In the genomic region with DNA sequence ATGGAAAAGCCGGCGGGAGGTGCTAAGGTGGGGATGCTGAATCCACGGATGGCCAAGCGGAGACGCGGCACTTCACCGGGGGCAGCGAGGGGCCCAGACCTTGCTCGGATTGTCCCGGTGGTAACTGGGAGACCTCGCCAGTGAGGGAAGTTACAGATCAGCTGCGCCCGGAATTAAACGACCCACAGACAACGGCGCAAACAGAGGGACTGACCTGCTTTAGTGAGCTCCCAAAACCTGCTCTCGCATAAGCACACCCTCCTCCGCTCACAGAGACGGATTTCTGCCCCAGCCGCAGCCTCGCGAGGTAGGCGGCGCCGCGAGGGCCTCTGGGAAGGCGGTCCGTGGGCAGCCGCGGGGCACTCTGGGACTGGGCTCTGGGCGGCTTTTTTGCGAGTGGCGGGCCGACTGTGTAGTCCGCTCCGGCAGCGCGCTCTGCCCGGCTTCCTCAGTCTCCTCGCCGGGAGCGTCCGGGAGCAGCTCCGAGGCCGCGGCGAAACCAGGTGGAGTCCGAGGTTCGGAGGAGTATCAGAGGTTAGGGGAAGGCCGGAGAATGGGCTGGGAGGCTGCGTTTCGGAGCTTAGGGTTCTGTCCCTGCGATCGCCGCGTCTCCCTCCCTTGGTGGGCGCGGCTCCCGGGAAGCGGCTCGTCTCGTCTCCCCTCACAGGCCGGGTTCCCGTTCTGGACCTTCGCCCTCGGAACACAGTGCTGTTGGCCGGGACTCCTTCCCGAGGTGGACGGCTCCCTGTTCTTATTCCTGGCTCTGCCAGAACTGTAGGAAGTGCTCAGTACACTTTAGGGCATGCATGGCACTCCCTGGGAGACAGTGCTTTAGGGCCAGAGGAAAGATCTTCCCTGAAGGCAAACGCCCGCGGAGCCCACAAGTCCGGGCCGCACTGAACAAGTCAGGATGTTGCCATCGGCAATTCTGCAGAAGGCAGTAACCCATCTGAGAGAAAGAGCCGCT, we compare ENCODE assay signal across 8 cellular contexts. TPM values are rescaled to one million over a fixed set of nuclear protein-coding genes. Genes with fewer than 3 reads are reported as not detected.
DNase-seq lines count a peak whose midpoint lies in the region; ATAC-seq, FAIRE-seq and TF ChIP-seq lines count a peak whose summit lies in the region.

A gene with protein sequence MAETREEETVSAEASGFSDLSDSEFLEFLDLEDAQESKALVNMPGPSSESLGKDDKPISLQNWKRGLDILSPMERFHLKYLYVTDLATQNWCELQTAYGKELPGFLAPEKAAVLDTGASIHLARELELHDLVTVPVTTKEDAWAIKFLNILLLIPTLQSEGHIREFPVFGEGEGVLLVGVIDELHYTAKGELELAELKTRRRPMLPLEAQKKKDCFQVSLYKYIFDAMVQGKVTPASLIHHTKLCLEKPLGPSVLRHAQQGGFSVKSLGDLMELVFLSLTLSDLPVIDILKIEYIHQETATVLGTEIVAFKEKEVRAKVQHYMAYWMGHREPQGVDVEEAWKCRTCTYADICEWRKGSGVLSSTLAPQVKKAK (plus strand): TSS at position 393 of the 967 bp plus-strand sequence. CDS start 5,778 bp downstream, outside the sequence.

- no peaks in the 10 kb centered on the region for H3K79me1 ChIP-seq in neuronal stem cell (ENCODE audit: low read depth, low read length)

- no CpG with 5 or more reads among the region's 76 CpGs for WGBS in neuronal stem cell (ENCODE audit: extremely low coverage in 2 of 2, insufficient read length in 2 of 2, insufficient replicate concordance in 1 of 2), 2 donors

- H3K27me3 ChIP-seq in neuronal stem cell (ENCODE audit: control insufficient read depth in 3 of 3, insufficient read depth in 3 of 3, low read depth in 1 of 3, low read length in 3 of 3) (no peaks in the 10 kb centered on the region), subcutaneous abdominal adipose tissue (ENCODE audit: control insufficient read depth in 5 of 5, insufficient read depth in 4 of 5, low read length in 5 of 5) (no peaks in the 10 kb centered on the region)

- H2BK12ac ChIP-seq in neuronal stem cell (ENCODE audit: low read length), result no peak within 1 kb of the TSS

- H3K9ac ChIP-seq in SK-N-MC (ENCODE audit: insufficient read length) (peak within 1 kb of the TSS; percentile 92), neuronal stem cell (ENCODE audit: low read depth, low read length, poor library complexity) (peak within 1 kb of the TSS; percentile 87), subcutaneous abdominal adipose tissue (ENCODE audit: low read length in 5 of 5) (peak within 1 kb of the TSS; percentile 73 to 98 (median 96))

- peak within 1 kb of the TSS; percentile 96 for H4K8ac ChIP-seq in neuronal stem cell (ENCODE audit: low read depth, low read length)

- H3K14ac ChIP-seq in neuronal stem cell (ENCODE audit: low read length), result peak within 1 kb of the TSS; percentile 67

- H3K4me3 ChIP-seq in LNCaP clone FGC (ENCODE audit: low read depth, low read length) (peak within 1 kb of the TSS; percentile 74), SK-N-MC (peak within 1 kb of the TSS; percentile 91), neuronal stem cell (ENCODE audit: low read length in 2 of 2) (peak within 1 kb of the TSS; percentile 59 to 81), subcutaneous abdominal adipose tissue (ENCODE audit: low read depth in 1 of 5, low read length in 5 of 5) (peak within 1 kb of the TSS; percentile 90 to 96 (median 94))

- peak within 1 kb of the TSS; percentile 30 for H4K91ac ChIP-seq in neuronal stem cell (ENCODE audit: low read depth, low read length, poor library complexity)

- TF ChIP-seq CTCF in LNCaP clone FGC (IDR thresholded peaks at IDR 0.05; ENCODE audit: control insufficient read depth, extremely low read depth, insufficient read depth), result no peak

- H2BK15ac ChIP-seq in neuronal stem cell (ENCODE audit: low read length), result peak within 1 kb of the TSS; percentile 94

- H2BK5ac ChIP-seq in neuronal stem cell (ENCODE audit: low read length), result peak within 1 kb of the TSS; percentile 61

- H3K36me3 ChIP-seq in SK-N-MC (ENCODE audit: insufficient read depth, low read length) (peaks cover 25% of the 10 kb centered on the region), neuronal stem cell (replicated peaks in 1 of 2; ENCODE audit: control insufficient read depth in 2 of 2, insufficient read depth in 2 of 2, low read length in 2 of 2) (no peaks in the 10 kb centered on the region), subcutaneous abdominal adipose tissue (ENCODE audit: control insufficient read depth in 5 of 5, insufficient read depth in 5 of 5, low read length in 5 of 5) (peaks cover 0 to 2% (median 0%) of the 10 kb centered on the region in 5 donors)

- peak within 1 kb of the TSS; percentile 99 for H3K18ac ChIP-seq in neuronal stem cell (ENCODE audit: low read length)

- H3K4me1 ChIP-seq in neuronal stem cell (ENCODE audit: control insufficient read depth in 2 of 2, insufficient read depth in 1 of 2, low read depth in 1 of 2, low read length in 2 of 2) (peaks cover 0 to 6% of the 10 kb centered on the region in 2 donors), subcutaneous abdominal adipose tissue (ENCODE audit: control insufficient read depth in 5 of 5, insufficient read depth in 5 of 5, low read length in 5 of 5) (peaks cover 4 to 18% (median 12%) of the 10 kb centered on the region in 5 donors)

- H3K23ac ChIP-seq in neuronal stem cell (ENCODE audit: low read depth, low read length, poor library complexity), result peak within 1 kb of the TSS; percentile 21

- peak within 1 kb of the TSS; percentile 81 for H3K4me2 ChIP-seq in neuronal stem cell (ENCODE audit: insufficient read depth, low read length, poor library complexity, severe bottlenecking)

- no peak within 1 kb of the TSS for H2AK5ac ChIP-seq in neuronal stem cell (ENCODE audit: low read depth, low read length)

- H3K9me3 ChIP-seq in SK-N-MC (ENCODE audit: low read depth, low read length), result peaks cover 3% of the 10 kb centered on the region; the same call in 1 of the 2 replicates
- H3K9me3 ChIP-seq in neuronal stem cell (replicated peaks in 1 of 2; ENCODE audit: control insufficient read depth in 2 of 2, insufficient read depth in 1 of 2, low read depth in 1 of 2, low read length in 2 of 2), result peaks cover 3 to 37% of the 10 kb centered on the region in 2 donors
- peaks cover 0 to 7% (median 3%) of the 10 kb centered on the region in 5 donors for H3K9me3 ChIP-seq in subcutaneous abdominal adipose tissue (ENCODE audit: control insufficient read depth in 5 of 5, low read length in 5 of 5)

- peak within 1 kb of the TSS; percentile 91 for H2BK120ac ChIP-seq in neuronal stem cell (ENCODE audit: low read depth, low read length)

- peak within 1 kb of the TSS; percentile 98 for H2AFZ ChIP-seq in neuronal stem cell (ENCODE audit: low read length)

- H3K4ac ChIP-seq in neuronal stem cell (ENCODE audit: low read length), result peak within 1 kb of the TSS; percentile 53

- no peak for FAIRE-seq in frontal cortex (lab: Jason Lieb, UNC)

- peak within 1 kb of the TSS; percentile 67; the same call in 1 of the 2 replicates for H3K27ac ChIP-seq in SK-N-MC
- no peak within 1 kb of the TSS for H3K27ac ChIP-seq in neuronal stem cell (replicated peaks; ENCODE audit: low read length)
- peak within 1 kb of the TSS; percentile 57 for H3K27ac ChIP-seq in subcutaneous abdominal adipose tissue (ENCODE audit: low read depth, low read length)

- peak; percentile 91 for ATAC-seq in GM21717 (IDR thresholded peaks at IDR 0.05; ENCODE audit: unreplicated experiment)

- DNase-seq in DMS 273 treated with DMSO at 0.1 percent for 48 hours (lab: John Stamatoyannopoulos, UW) (peak; percentile 100), LNCaP clone FGC (ENCODE audit: low read depth) (peak; percentile 30), SK-N-MC (ENCODE audit: low read depth, low spot score) (no peak), frontal cortex (ENCODE audit: low spot score in 2 of 2) (peak; percentile 46 to 64), neuronal stem cell (ENCODE audit: low spot score) (peak; percentile 9)
- DNase-seq in activated naive CD4-positive, alpha-beta T cell treated with Interleukin-2 at 50 U/mL for 16 hours, result peak; percentile 87

RNA-seq across cellular contexts. Expression of the gene that starts here (rescaled TPM):
- total RNA-seq in frontal cortex, result 28.5 TPM
- polyA plus RNA-seq in neuronal stem cell (2013, experiment 1 of 2), result 3.6 TPM
- 3.9 TPM for polyA plus RNA-seq in neuronal stem cell (2013, experiment 2 of 2)
